Comparison of ENCODE assay signal across 1 cellular context in genomic region chr13:113608967-113609533, GRCh38.
TF ChIP-seq lines count a peak whose summit lies in the region.

No MANE protein-coding gene starts in this region.

TF ChIP-seq in HCT116, 20 proteins besides CTCF, POLR2A, EP300 and RAD21 (continued from another document):
- TF ChIP-seq REST (IDR thresholded peaks at IDR 0.05; ENCODE audit: low read depth) (no peak), MAX (IDR thresholded peaks at IDR 0.05) (no peak), TCF7L2 (IDR thresholded peaks at IDR 0.05; ENCODE audit: borderline replicate concordance, extremely low read depth, insufficient read depth, insufficient read length) (no peak), FOSL1 (IDR thresholded peaks at IDR 0.05; ENCODE audit: low read depth) (no peak), JUND (IDR thresholded peaks at IDR 0.05) (no peak), SIN3A (IDR thresholded peaks at IDR 0.05; ENCODE audit: low read depth) (no peak), EZH2 (IDR thresholded peaks at IDR 0.05) (no peak), CBX3 (IDR thresholded peaks at IDR 0.05; ENCODE audit: low read depth) (no peak), EGR1 (IDR thresholded peaks at IDR 0.05; ENCODE audit: low read depth) (no peak), ZNF274 (IDR thresholded peaks at IDR 0.05; ENCODE audit: low read depth, low read length) (no peak), SRF (IDR thresholded peaks at IDR 0.05; ENCODE audit: low read depth) (no peak), CEBPB (IDR thresholded peaks at IDR 0.05; ENCODE audit: low read depth) (no peak), POLR2AphosphoS5 (IDR thresholded peaks at IDR 0.05; ENCODE audit: low read depth, low read length) (no peak)
- TF ChIP-seq, protein P1, sequence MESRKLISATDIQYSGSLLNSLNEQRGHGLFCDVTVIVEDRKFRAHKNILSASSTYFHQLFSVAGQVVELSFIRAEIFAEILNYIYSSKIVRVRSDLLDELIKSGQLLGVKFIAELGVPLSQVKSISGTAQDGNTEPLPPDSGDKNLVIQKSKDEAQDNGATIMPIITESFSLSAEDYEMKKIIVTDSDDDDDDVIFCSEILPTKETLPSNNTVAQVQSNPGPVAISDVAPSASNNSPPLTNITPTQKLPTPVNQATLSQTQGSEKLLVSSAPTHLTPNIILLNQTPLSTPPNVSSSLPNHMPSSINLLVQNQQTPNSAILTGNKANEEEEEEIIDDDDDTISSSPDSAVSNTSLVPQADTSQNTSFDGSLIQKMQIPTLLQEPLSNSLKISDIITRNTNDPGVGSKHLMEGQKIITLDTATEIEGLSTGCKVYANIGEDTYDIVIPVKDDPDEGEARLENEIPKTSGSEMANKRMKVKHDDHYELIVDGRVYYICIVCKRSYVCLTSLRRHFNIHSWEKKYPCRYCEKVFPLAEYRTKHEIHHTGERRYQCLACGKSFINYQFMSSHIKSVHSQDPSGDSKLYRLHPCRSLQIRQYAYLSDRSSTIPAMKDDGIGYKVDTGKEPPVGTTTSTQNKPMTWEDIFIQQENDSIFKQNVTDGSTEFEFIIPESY (IDR thresholded peaks at IDR 0.05; ENCODE audit: extremely low read depth, insufficient replicate concordance, low read length), result no peak
